In the genomic region with DNA sequence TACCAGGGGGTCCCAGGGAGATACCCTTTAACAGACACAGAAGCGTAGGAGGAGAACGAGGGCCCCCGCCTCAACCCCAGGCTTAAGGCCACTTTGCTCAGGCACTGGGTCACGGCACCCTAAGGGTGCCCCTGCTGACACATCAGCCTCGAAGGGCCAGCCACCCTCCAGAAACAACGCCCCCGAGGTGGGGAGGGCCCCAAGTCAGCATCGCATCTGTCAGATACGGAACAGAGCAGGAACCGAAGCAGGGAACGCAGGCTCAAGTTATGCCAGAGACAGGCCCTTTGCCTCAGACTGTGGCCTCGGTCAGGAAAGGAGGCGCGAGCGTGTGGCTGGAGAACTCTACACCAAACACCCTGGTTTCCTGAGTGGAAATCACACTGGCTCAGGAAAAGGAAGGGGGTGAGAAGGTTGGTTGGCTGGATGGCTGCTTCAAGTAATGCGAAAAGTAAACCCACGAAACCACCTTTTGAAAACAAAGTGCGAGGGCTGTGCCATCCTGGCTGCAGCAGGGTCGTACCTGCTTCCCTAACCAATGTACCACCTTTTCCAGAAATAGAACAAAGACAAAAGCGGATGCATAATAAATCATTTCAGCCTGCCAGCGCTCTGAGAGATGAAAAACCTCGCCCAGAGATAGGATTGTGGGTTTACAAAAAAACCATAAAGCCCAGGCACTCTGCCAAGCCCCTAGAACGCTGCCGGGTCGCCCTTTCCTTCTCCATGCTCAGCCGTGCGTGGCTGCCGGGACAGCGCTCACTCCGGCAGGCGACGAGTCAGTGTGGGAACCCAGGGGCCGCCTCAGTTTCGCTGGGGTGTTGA, we compare ENCODE assay signal across 10 cellular contexts. TPM values are rescaled to one million over a fixed set of nuclear protein-coding genes. Genes with fewer than 3 reads are reported as not detected.
A peak's percentile ranks its signal among the peaks of the same experiment; 100 is the strongest.
DNase-seq lines count a peak whose midpoint lies in the region; ATAC-seq and TF ChIP-seq lines count a peak whose summit lies in the region.
"Had no signal": no experiment of that assay in that cellular context is flagged by ENCODE, and none has a peak within 500 bp of the region (broad histone marks: within the 10 kb centered on the region; RNA-seq: fewer than 3 reads in every experiment).

No MANE protein-coding gene starts in this region.

- peaks cover 5% of the 10 kb centered on the region for H3K36me3 Mint-ChIP-seq in activated naive CD8-positive, alpha-beta T cell
- H3K36me3 Mint-ChIP-seq in activated naive CD8-positive, alpha-beta T cell treated with anti-CD3 and anti-CD28 coated beads for 36 hours, result peaks cover 5% of the 10 kb centered on the region

- H3K27me3 ChIP-seq in esophagus (ENCODE audit: control insufficient read depth in 1 of 2, insufficient read depth in 2 of 2, low read length in 2 of 2), result no peaks in the 10 kb centered on the region
- H3K27me3 ChIP-seq in upper lobe of left lung, result no peaks in the 10 kb centered on the region

- ATAC-seq in upper lobe of left lung (ENCODE audit: low FRiP score in 2 of 2), result no peak
- ATAC-seq in HG02571 (IDR thresholded peaks at IDR 0.05; ENCODE audit: unreplicated experiment), result no peak
- no peak for ATAC-seq in GM18861 (IDR thresholded peaks at IDR 0.05; ENCODE audit: unreplicated experiment)

- peaks cover 0 to 11% of the 10 kb centered on the region in 2 donors for H3K36me3 ChIP-seq in esophagus (ENCODE audit: control insufficient read depth in 2 of 2, insufficient read depth in 2 of 2, low read length in 1 of 2)
- H3K36me3 ChIP-seq in upper lobe of left lung, result peaks cover 0 to 6% (median 0%) of the 10 kb centered on the region in 4 donors

- H3K4me1 ChIP-seq in esophagus (ENCODE audit: control insufficient read depth in 2 of 2, insufficient read depth in 2 of 2, low read length in 1 of 2), result peaks cover 3 to 38% of the 10 kb centered on the region in 2 donors
- H3K4me1 ChIP-seq in upper lobe of left lung, result peaks cover 11 to 44% (median 24%) of the 10 kb centered on the region in 4 donors

- no peak for TF ChIP-seq CTCF in upper lobe of left lung (IDR thresholded peaks at IDR 0.05)

- no peak for DNase-seq in activated naive CD8-positive, alpha-beta T cell treated with anti-CD3 and anti-CD28 coated beads for 36 hours
- DNase-seq in SW480 (ENCODE audit: low spot score), result peak; percentile 85
- no peak for DNase-seq in upper lobe of left lung
- no peak for DNase-seq in T1000 (lab: John Stamatoyannopoulos, UW)
- DNase-seq: CD4-positive, CD25-positive, alpha-beta regulatory T cell; NCI-H1694 treated with DMSO at 0.1 percent for 48 hours had no signal

- no peak for TF ChIP-seq POLR2A in upper lobe of left lung (IDR thresholded peaks at IDR 0.05)

- H3K27ac Mint-ChIP-seq in activated naive CD8-positive, alpha-beta T cell, result no peak overlapping the region
- H3K27ac Mint-ChIP-seq in activated naive CD8-positive, alpha-beta T cell treated with anti-CD3 and anti-CD28 coated beads for 36 hours, result no peak overlapping the region
- H3K27ac Mint-ChIP-seq: CD4-positive, CD25-positive, alpha-beta regulatory T cell had no signal

- H3K4me3 ChIP-seq in esophagus (ENCODE audit: low read depth in 1 of 2, low read length in 2 of 2), result peak overlapping the region; percentile 23 to 35
- H3K4me3 ChIP-seq in upper lobe of left lung, result no peak overlapping the region

- H3K27me3 Mint-ChIP-seq in activated naive CD8-positive, alpha-beta T cell, result no peaks in the 10 kb centered on the region
- peaks cover 13% of the 10 kb centered on the region for H3K27me3 Mint-ChIP-seq in activated naive CD8-positive, alpha-beta T cell treated with anti-CD3 and anti-CD28 coated beads for 36 hours

- H3K4me1 Mint-ChIP-seq in activated naive CD8-positive, alpha-beta T cell (ENCODE audit: low read depth), result peaks cover 38% of the 10 kb centered on the region
- H3K4me1 Mint-ChIP-seq in activated naive CD8-positive, alpha-beta T cell treated with anti-CD3 and anti-CD28 coated beads for 36 hours, result peaks cover 30% of the 10 kb centered on the region

- H3K27ac ChIP-seq in esophagus (ENCODE audit: low read depth in 2 of 2, low read length in 1 of 2), result peak overlapping the region; percentile 90 to 95
- peak overlapping the region in 3 of 4 donors; percentile 18 to 73 (median 48) for H3K27ac ChIP-seq in upper lobe of left lung

- TF ChIP-seq EP300 in upper lobe of left lung (IDR thresholded peaks at IDR 0.05), result no peak

- peaks cover 0 to 3% of the 10 kb centered on the region in 2 donors for H3K9me3 ChIP-seq in esophagus (ENCODE audit: control insufficient read depth in 2 of 2, insufficient read depth in 1 of 2, low read depth in 1 of 2, low read length in 1 of 2)
- H3K9me3 ChIP-seq in upper lobe of left lung, result peaks cover 0 to 6% (median 3%) of the 10 kb centered on the region in 4 donors

- H3K9me3 Mint-ChIP-seq in activated naive CD8-positive, alpha-beta T cell (ENCODE audit: low read depth), result peaks cover 4% of the 10 kb centered on the region
- H3K9me3 Mint-ChIP-seq in activated naive CD8-positive, alpha-beta T cell treated with anti-CD3 and anti-CD28 coated beads for 36 hours, result peaks cover 14% of the 10 kb centered on the region

- 35 to 38% methylated on average over 33 to 34 of the region's 34 CpGs for WGBS in esophagus, 2 donors
- WGBS in upper lobe of left lung, 2 donors, result 29 to 31% methylated on average over 20 to 34 of the region's 34 CpGs

- H3K4me3 Mint-ChIP-seq in activated naive CD8-positive, alpha-beta T cell, result peak overlapping the region; percentile 49
- no peak overlapping the region for H3K4me3 Mint-ChIP-seq in activated naive CD8-positive, alpha-beta T cell treated with anti-CD3 and anti-CD28 coated beads for 36 hours

RNA-seq across cellular contexts. Expression of a gene that starts 38.5 kb away (rescaled TPM):
- total RNA-seq in activated naive CD8-positive, alpha-beta T cell treated with anti-CD3 and anti-CD28 coated beads for 36 hours, result 10 to 100 TPM; 60.2 to 70.0 TPM
- polyA plus RNA-seq in esophagus, result 10 to 100 TPM; 24.3 to 32.4 TPM
- total RNA-seq in upper lobe of left lung, result 10 to 100 TPM; 30.7 to 77.5 (median 35.8) TPM

Comparison
In these comparisons a context has a peak if more than half of its experiments do, and no peak if none do; other contexts are left out.
1. H3K4me3 ChIP-seq: peak in esophagus (2 of 2); none in upper lobe of left lung (0 of 4).